25 cellular contexts compared by ENCODE assay signal in the genomic region with DNA sequence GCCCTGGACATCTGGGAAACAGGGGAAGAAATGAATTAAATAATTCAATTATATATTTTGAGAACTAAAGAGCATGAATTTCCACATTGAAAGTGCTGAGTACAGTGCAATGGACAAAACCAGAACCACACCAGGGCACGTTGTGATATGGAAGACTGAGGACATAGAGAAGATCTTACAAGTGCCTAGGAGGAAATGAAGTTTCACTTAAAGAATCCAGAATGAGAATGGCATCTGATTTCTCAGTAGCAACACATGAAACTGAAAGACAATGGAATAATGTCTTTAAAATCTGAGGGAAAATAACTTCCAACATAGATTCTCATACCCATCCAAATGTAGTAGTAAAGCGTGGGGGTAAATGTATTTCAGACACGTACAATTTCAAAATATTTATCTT.
"Had no signal": no experiment of that assay in that cellular context is flagged by ENCODE, and none has a peak within 500 bp of the region (broad histone marks: within the 10 kb centered on the region; RNA-seq: fewer than 3 reads in every experiment).

No MANE protein-coding gene starts in this region.

- DNase-seq: Karpas-422, KG1, MG63, NCI-H1092, NCI-H1105 treated with DMSO at 0.1 percent for 48 hours, NCI-H1417 treated with DMSO at 0.1 percent for 48 hours, NCI-H146, NCI-H1694 treated with DMSO at 0.1 percent for 48 hours, NCI-H1930, NCI-H2081, NCI-H2107, NCI-H2171, NCI-H226, NCI-H446, NCI-H510A, NCI-H524 treated with DMSO at 0.1 percent for 48 hours, NCI-H69, NCI-H774, RPMI8226, SHP77, SK-N-SH, SW 1271 had no signal

- FAIRE-seq: HTR-8/SVneo, RCC 7860 had no signal

- H3K4me3 ChIP-seq: MG63 had no signal

- H3K27ac ChIP-seq: HL-60 had no signal

- H3K9ac ChIP-seq: SK-N-SH had no signal

- H3K36me3 ChIP-seq: MG63 had no signal

- H3K27me3 ChIP-seq: MG63 had no signal

- H3K4me2 ChIP-seq: SK-N-SH had no signal
